In genomic region chr12:112167728-112168525, GRCh38 we compare ENCODE assay signal across 23 cellular contexts. TPM values are rescaled to one million over a fixed set of nuclear protein-coding genes. Genes with fewer than 3 reads are reported as not detected.
DNase-seq lines count a peak whose midpoint lies in the region; ATAC-seq and TF ChIP-seq lines count a peak whose summit lies in the region.
"Had no signal": no experiment of that assay in that cellular context is flagged by ENCODE, and none has a peak within 500 bp of the region (broad histone marks: within the 10 kb centered on the region; RNA-seq: fewer than 3 reads in every experiment).

No MANE protein-coding gene starts in this region.

- H4K8ac ChIP-seq in H9 (replicated peaks; ENCODE audit: insufficient read length, low read depth, low read length): no peak overlapping the region

- H3K4me3 Mint-ChIP-seq in H9 (no peak overlapping the region), neural progenitor cell (peak overlapping the region; percentile 35)
- no peak overlapping the region for H3K4me3 Mint-ChIP-seq in activated T-helper 17 cell treated with anti-CD3 and anti-CD28 coated beads, Interleukin-2, amount 50 U/mL, for 72 hours
- H3K4me3 Mint-ChIP-seq: activated B cell treated with CpG ODN at 0.5 μM for 24 hours, CD14-positive monocyte had no signal

- H3F3A ChIP-seq in neural progenitor cell (ENCODE audit: low read depth): no peaks in the 10 kb centered on the region

- H3K4me2 ChIP-seq in H9 (ENCODE audit: insufficient read depth, insufficient read length, low read length): no peak overlapping the region
- no peak overlapping the region for H3K4me2 ChIP-seq in neural progenitor cell

- H4K20me1 ChIP-seq in H9 (ENCODE audit: control insufficient read depth, insufficient read depth, insufficient read length) (peaks cover 4% of the 10 kb centered on the region), neural progenitor cell (ENCODE audit: low read depth) (no peaks in the 10 kb centered on the region)

- no peak overlapping the region for H3K56ac ChIP-seq in H9 (ENCODE audit: insufficient read length, low read depth, low read length)

- no peak overlapping the region for H3T11ph ChIP-seq in H9 (ENCODE audit: low read length)

- H2AFZ ChIP-seq in H9 (ENCODE audit: low read length) (no peak overlapping the region), neural progenitor cell (replicated peaks) (no peak overlapping the region)

- no peak overlapping the region for H2BK20ac ChIP-seq in H9 (ENCODE audit: low read depth, low read length, poor library complexity, severe bottlenecking)

- peaks cover 5 to 22% (median 13%) of the 10 kb centered on the region in 3 experiments; a peak in 6 of 7 replicates for H3K36me3 Mint-ChIP-seq in H9 (ENCODE audit: insufficient read depth in 1 of 3, low read depth in 3 of 3)
- H3K36me3 Mint-ChIP-seq in activated T-helper 17 cell treated with anti-CD3 and anti-CD28 coated beads, Interleukin-2, amount 50 U/mL, for 72 hours (ENCODE audit: low read depth): peaks cover 8% of the 10 kb centered on the region
- peaks cover 7% of the 10 kb centered on the region for H3K36me3 Mint-ChIP-seq in neural progenitor cell

- no peak for TF ChIP-seq CTCF in H9 (conservative IDR thresholded peaks at IDR 0.05)
- no peak for TF ChIP-seq CTCF in neural progenitor cell (IDR thresholded peaks at IDR 0.05)

- no CpG with 5 or more reads among the region's 32 CpGs for WGBS in H9 (ENCODE audit: extremely low coverage, insufficient read length, low lambda C conversion rate)

- no peak overlapping the region for H3K18ac ChIP-seq in H9 (ENCODE audit: insufficient read length, low read depth, low read length)

- no peak overlapping the region for H3K4me3 ChIP-seq in neural progenitor cell
- H3K4me3 ChIP-seq: heart left ventricle, stomach, tibial artery had no signal

- H3K27ac ChIP-seq in H9 (ENCODE audit: insufficient read length, low read depth, low read length): no peak overlapping the region
- H3K27ac ChIP-seq in neural progenitor cell: no peak overlapping the region
- H3K27ac ChIP-seq: heart left ventricle, stomach, tibial artery had no signal

- H3K27me3 ChIP-seq in H9 (ENCODE audit: insufficient read depth, low read length): no peaks in the 10 kb centered on the region
- no peaks in the 10 kb centered on the region for H3K27me3 ChIP-seq in neural progenitor cell
- H3K27me3 ChIP-seq: heart left ventricle, stomach, tibial artery had no signal

- H2AK5ac ChIP-seq in H9 (ENCODE audit: insufficient read length, low read length): no peak overlapping the region

- ATAC-seq in activated T-helper 17 cell treated with anti-CD3 and anti-CD28 coated beads, Interleukin-2, amount 50 U/mL, for 72 hours (replicated peaks): no peak
- ATAC-seq: heart left ventricle had no signal

- no peak overlapping the region for H2BK12ac ChIP-seq in H9 (ENCODE audit: insufficient read length, low read depth, low read length)

- H4K91ac ChIP-seq in H9 (ENCODE audit: insufficient read length, low read depth, low read length): no peak overlapping the region

- no peaks in the 10 kb centered on the region for H3K9me3 Mint-ChIP-seq in H9
- no peaks in the 10 kb centered on the region for H3K9me3 Mint-ChIP-seq in activated T-helper 17 cell treated with anti-CD3 and anti-CD28 coated beads, Interleukin-2, amount 50 U/mL, for 72 hours
- no peaks in the 10 kb centered on the region for H3K9me3 Mint-ChIP-seq in neural progenitor cell
- H3K9me3 Mint-ChIP-seq: activated B cell treated with CpG ODN at 0.5 μM for 24 hours; activated T-helper 2 cell treated with anti-CD3 and anti-CD28 coated beads, Interferon-gamma antibody, Interleukin-2, Interleukin-4, amounts not matched to agents 10 μg/mL and 5 μg/mL and 100 μg/mL, durations not matched to agents 14 hours and 24 hours and 36 hours had no signal

- H2BK5ac ChIP-seq in H9 (ENCODE audit: insufficient read length, low read length): no peak overlapping the region

- H3K79me2 ChIP-seq in H9 (ENCODE audit: insufficient read depth, low read length) (no peaks in the 10 kb centered on the region), neural progenitor cell (ENCODE audit: low read depth) (no peaks in the 10 kb centered on the region)

- H3K4ac ChIP-seq in H9 (ENCODE audit: low read depth, low read length): no peak overlapping the region

- H3K27ac Mint-ChIP-seq in H9 (peak overlapping the region in 2 of 3 experiments; percentile 42 to 77; a peak in 3 of 7 replicates), neural progenitor cell (no peak overlapping the region)
- H3K27ac Mint-ChIP-seq in activated T-helper 17 cell treated with anti-CD3 and anti-CD28 coated beads, Interleukin-2, amount 50 U/mL, for 72 hours: peak overlapping the region; percentile 54
- H3K27ac Mint-ChIP-seq: activated B cell treated with CpG ODN at 0.5 μM for 24 hours; activated T-helper 2 cell treated with anti-CD3 and anti-CD28 coated beads, Interferon-gamma antibody, Interleukin-2, Interleukin-4, amounts not matched to agents 10 μg/mL and 5 μg/mL and 100 μg/mL, durations not matched to agents 14 hours and 24 hours and 36 hours had no signal

- H4K5ac ChIP-seq in H9 (ENCODE audit: insufficient read length, low read depth, low read length): no peak overlapping the region

- no peaks in the 10 kb centered on the region for H3K4me1 ChIP-seq in H9 (ENCODE audit: insufficient read depth, low read length)
- no peaks in the 10 kb centered on the region for H3K4me1 ChIP-seq in neural progenitor cell
- H3K4me1 ChIP-seq: heart left ventricle, stomach, tibial artery had no signal

- H3K27me3 Mint-ChIP-seq in H9 (ENCODE audit: low read depth): peaks cover 1% of the 10 kb centered on the region
- no peaks in the 10 kb centered on the region for H3K27me3 Mint-ChIP-seq in activated T-helper 17 cell treated with anti-CD3 and anti-CD28 coated beads, Interleukin-2, amount 50 U/mL, for 72 hours
- peaks cover 5% of the 10 kb centered on the region for H3K27me3 Mint-ChIP-seq in neural progenitor cell (ENCODE audit: insufficient read depth, low read depth)
- H3K27me3 Mint-ChIP-seq: activated B cell treated with CpG ODN at 0.5 μM for 24 hours had no signal

- H3K4me1 Mint-ChIP-seq in H9 (0 out of 4 replicates have a peak, but pooled peaks cover 0 to 2% of the 10 kb centered on the region in 2 experiments), neural progenitor cell (no peaks in the 10 kb centered on the region)
- peaks cover 6% of the 10 kb centered on the region for H3K4me1 Mint-ChIP-seq in activated T-helper 17 cell treated with anti-CD3 and anti-CD28 coated beads, Interleukin-2, amount 50 U/mL, for 72 hours
- H3K4me1 Mint-ChIP-seq: CD14-positive monocyte had no signal

- no peaks in the 10 kb centered on the region for H3K9me3 ChIP-seq in H9 (ENCODE audit: control insufficient read depth, low read depth, low read length)
- H3K9me3 ChIP-seq in neural progenitor cell (ENCODE audit: low read depth): no peaks in the 10 kb centered on the region
- H3K9me3 ChIP-seq: heart left ventricle, stomach, tibial artery had no signal

- no peaks in the 10 kb centered on the region for H3K79me1 ChIP-seq in H9 (ENCODE audit: insufficient read depth, low read depth, low read length, poor library complexity, severe bottlenecking)

- no peak overlapping the region for H3K23ac ChIP-seq in H9 (ENCODE audit: insufficient read length, low read depth, low read length)

- H3K23me2 ChIP-seq in H9 (ENCODE audit: insufficient read length, low read depth, low read length, poor library complexity, severe bottlenecking): no peaks in the 10 kb centered on the region

- H3K9ac ChIP-seq in H9 (ENCODE audit: extremely low read depth, insufficient read length, low read length): no peak overlapping the region
- H3K9ac ChIP-seq in neural progenitor cell: no peak overlapping the region

- H2BK120ac ChIP-seq in H9 (ENCODE audit: low read depth, low read length, poor library complexity, severe bottlenecking): no peak overlapping the region

- no peaks in the 10 kb centered on the region for H3K36me3 ChIP-seq in neural progenitor cell

- no peak overlapping the region for H3K14ac ChIP-seq in H9 (ENCODE audit: insufficient read depth, low read length)

- H2BK15ac ChIP-seq in H9 (ENCODE audit: low read depth, low read length): no peak overlapping the region

- DNase-seq in COR-L47 (lab: John Stamatoyannopoulos, UW) (peak; percentile 46), H9 (no peak), neural progenitor cell (ENCODE audit: low spot score) (no peak), NCI-H524 (lab: John Stamatoyannopoulos, UW) (no peak), ecto neural progenitor cell (ENCODE audit: low spot score) (no peak), NCI-H524 treated with DMSO at 0.1 percent for 48 hours (lab: John Stamatoyannopoulos, UW) (no peak)
- DNase-seq: activated B cell treated with CpG ODN at 0.5 μM for 24 hours; activated CD4-positive, alpha-beta T cell treated with anti-CD3 and anti-CD28 coated beads, Interleukin-2, amount 50 U/mL, for 4 hours; effector memory CD4-positive, alpha-beta T cell; foreskin fibroblast; HCEC 1CT; NCI-H1092 treated with DMSO at 0.1 percent for 48 hours; NCI-H2171 treated with DMSO at 0.1 percent for 48 hours; nucleus accumbens; retina; stimulated activated CD4-positive, alpha-beta T cell treated with anti-CD3 and anti-CD28 coated beads, Interleukin-4, amount 100 ng/mL, for 24 hours; stomach; T-helper 9 cell had no signal

RNA-seq across cellular contexts. Expression of gene TRAFD1, which starts 42.6 kb away (rescaled TPM):
- total RNA-seq in H9 (2021) (32.0 and 32.9 TPM in 2 replicates), neural progenitor cell (ENCODE audit: low replicate concordance) (35.4 and 40.5 TPM in 2 replicates)
- total RNA-seq in activated T-helper 17 cell treated with anti-CD3 and anti-CD28 coated beads, Interleukin-2, amount 50 U/mL, for 72 hours: 10 to 100 TPM; 29.7 to 50.0 TPM

RNA-seq across cellular contexts. Expression of gene NAA25, which starts 59.3 kb away (rescaled TPM):
- 54.3 and 57.1 TPM in 2 replicates for total RNA-seq in H9 (2021)
- 10 to 100 TPM; 37.0 to 45.7 TPM for total RNA-seq in activated T-helper 17 cell treated with anti-CD3 and anti-CD28 coated beads, Interleukin-2, amount 50 U/mL, for 72 hours
- total RNA-seq in neural progenitor cell (ENCODE audit: low replicate concordance): 30.8 and 40.7 TPM in 2 replicates
